ENCODE assay signal across 16 cellular contexts in the genomic region with DNA sequence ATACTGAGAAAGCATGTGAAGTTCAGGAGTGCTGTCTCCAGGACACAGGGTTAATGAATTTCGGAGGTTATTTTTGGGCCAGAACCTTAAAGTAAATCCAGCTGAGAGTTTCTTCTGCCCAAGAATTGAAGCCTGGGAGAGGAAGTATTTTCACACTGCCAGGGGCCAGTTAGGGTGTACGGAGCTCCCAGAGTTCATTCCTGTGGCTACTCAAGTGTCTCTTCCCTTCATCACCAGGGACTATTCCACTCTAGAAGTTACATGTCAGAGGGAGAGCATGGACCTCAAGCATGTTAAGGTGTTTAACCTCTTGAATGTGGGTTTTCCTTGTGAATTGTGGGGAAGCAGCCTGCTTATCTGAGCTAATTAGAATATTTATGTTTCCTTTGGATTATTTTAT. TPM values are rescaled to one million over a fixed set of nuclear protein-coding genes. Genes with fewer than 3 reads are reported as not detected.
DNase-seq lines count a peak whose midpoint lies in the region; ATAC-seq and TF ChIP-seq lines count a peak whose summit lies in the region.
"Had no signal": no experiment of that assay in that cellular context is flagged by ENCODE, and none has a peak within 500 bp of the region (broad histone marks: within the 10 kb centered on the region; RNA-seq: fewer than 3 reads in every experiment).

No MANE protein-coding gene starts in this region.

- no peak for TF ChIP-seq CTCF in left lung (IDR thresholded peaks at IDR 0.05)
- no peak for TF ChIP-seq CTCF in thyroid gland (IDR thresholded peaks at IDR 0.05)

- H3K27ac ChIP-seq in left lung, result peak overlapping the region in 1 of 2 donors; percentile 35
- H3K27ac ChIP-seq in thyroid gland, result peak overlapping the region; percentile 27 to 49 (median 34)
- H3K27ac ChIP-seq: C4-2B had no signal

- WGBS in thyroid gland, 2 donors, result 23 to 29% methylated on average over 2 of the region's 2 CpGs

- H3K27me3 ChIP-seq in left lung, result peaks cover 0 to 7% of the 10 kb centered on the region in 2 donors
- no peaks in the 10 kb centered on the region for H3K27me3 ChIP-seq in thyroid gland
- H3K27me3 ChIP-seq in H7 (ENCODE audit: control insufficient read depth, insufficient read depth, low read length), result no peaks in the 10 kb centered on the region
- H3K27me3 ChIP-seq: BE2C had no signal

- no peaks in the 10 kb centered on the region for H3K27me3 Mint-ChIP-seq in activated naive CD4-positive, alpha-beta T cell treated with anti-CD3 and anti-CD28 coated beads, Interleukin-2, amount 50 U/mL, for 24 hours
- H3K27me3 Mint-ChIP-seq in T-cell, result no peaks in the 10 kb centered on the region

- peaks cover 62% of the 10 kb centered on the region for H3K4me1 Mint-ChIP-seq in activated naive CD4-positive, alpha-beta T cell treated with anti-CD3 and anti-CD28 coated beads, Interleukin-2, amount 50 U/mL, for 24 hours
- peaks cover 23 to 47% (median 40%) of the 10 kb centered on the region in 3 donors for H3K4me1 Mint-ChIP-seq in T-cell

- peak overlapping the region; percentile 24 for H3K27ac Mint-ChIP-seq in activated naive CD4-positive, alpha-beta T cell treated with anti-CD3 and anti-CD28 coated beads, Interleukin-2, amount 50 U/mL, for 24 hours
- peak overlapping the region; percentile 53 to 75 for H3K27ac Mint-ChIP-seq in T-cell
- H3K27ac Mint-ChIP-seq: CD8-positive, alpha-beta T cell had no signal

- TF ChIP-seq POLR2A in thyroid gland (IDR thresholded peaks at IDR 0.05), result no peak

- no peak for ATAC-seq in T-cell (replicated peaks in 1 of 4)
- peak; percentile 74 for ATAC-seq in left lung
- ATAC-seq: CD8-positive, alpha-beta T cell; HCT116 had no signal

- intact Hi-C loops in left lung (cut with DNase I) (no loop called here), thyroid gland (cut with DNase I) (loop anchor here (2.0 kb wide), 1 partner anchor 21 kb away; no protein-coding TSS in a partner anchor)

- POLR2A ChIA-PET in T-cell (lab: Charles Lee), result no interaction called here

- H3K4me1 ChIP-seq in left lung, result peaks cover 0 to 15% of the 10 kb centered on the region in 2 donors
- H3K4me1 ChIP-seq in thyroid gland, result peaks cover 4 to 10% of the 10 kb centered on the region in 2 donors
- H3K4me1 ChIP-seq: BE2C had no signal

- no peaks in the 10 kb centered on the region for H3K9me3 Mint-ChIP-seq in activated naive CD4-positive, alpha-beta T cell treated with anti-CD3 and anti-CD28 coated beads, Interleukin-2, amount 50 U/mL, for 24 hours
- H3K9me3 Mint-ChIP-seq in T-cell, result peaks cover 9 to 22% (median 18%) of the 10 kb centered on the region in 3 donors

- peaks cover 18% of the 10 kb centered on the region for H3K36me3 Mint-ChIP-seq in activated naive CD4-positive, alpha-beta T cell treated with anti-CD3 and anti-CD28 coated beads, Interleukin-2, amount 50 U/mL, for 24 hours
- H3K36me3 Mint-ChIP-seq in T-cell, result peaks cover 22% of the 10 kb centered on the region

- DNase-seq in activated naive CD4-positive, alpha-beta T cell treated with anti-CD3 and anti-CD28 coated beads, Interleukin-2, amount 50 U/mL, for 16 hours, result no peak
- DNase-seq in T-cell (no peak), left lung (no peak), thyroid gland (peak; percentile 51 to 58), amygdala (lab: John Stamatoyannopoulos, UW) (no peak), T1000 (lab: John Stamatoyannopoulos, UW) (no peak), H7 (no peak)
- DNase-seq: BE2C; CD8-positive, alpha-beta T cell; COR-L47; DMS153; DMS79 treated with DMSO at 0.1 percent for 48 hours; EL had no signal

- H3K4me3 ChIP-seq in left lung (no peak overlapping the region), thyroid gland (replicated peaks in 1 of 3) (no peak overlapping the region), H7 (ENCODE audit: insufficient read depth, low read depth, low read length) (no peak overlapping the region)

- H3K36me3 ChIP-seq in left lung (no peaks in the 10 kb centered on the region), thyroid gland (no peaks in the 10 kb centered on the region), H7 (replicated peaks; ENCODE audit: control insufficient read depth, insufficient read depth, low read length) (no peaks in the 10 kb centered on the region)
- H3K36me3 ChIP-seq: BE2C had no signal

- peaks cover 0 to 35% of the 10 kb centered on the region in 2 donors for H3K9me3 ChIP-seq in left lung
- no peaks in the 10 kb centered on the region for H3K9me3 ChIP-seq in thyroid gland
- H3K9me3 ChIP-seq: BE2C had no signal

- CTCF ChIA-PET in T-cell (lab: Charles Lee), result no interaction called here

- peak overlapping the region; percentile 58 for H3K4me3 Mint-ChIP-seq in activated naive CD4-positive, alpha-beta T cell treated with anti-CD3 and anti-CD28 coated beads, Interleukin-2, amount 50 U/mL, for 24 hours
- peak overlapping the region; percentile 4 to 54 (median 37) for H3K4me3 Mint-ChIP-seq in T-cell
- H3K4me3 Mint-ChIP-seq: CD8-positive, alpha-beta T cell had no signal

RNA-seq across cellular contexts. Expression of a gene that starts 37.1 kb away (rescaled TPM):
- total RNA-seq in T-cell (10 to 100 TPM; 20.2 to 39.3 (median 22.7) TPM), left lung (1 to 10 TPM; 8.9 to 9.6 TPM), thyroid gland (10 to 100 TPM; 17.6 to 30.2 (median 19.1) TPM)
- 1.5 and 3.8 TPM in 2 replicates for total RNA-seq in H7 (2014; rRNA removed; shearing (Covaris generic))

RNA-seq across cellular contexts. Expression of a gene that starts 43.5 kb away (rescaled TPM):
- 1 to 10 TPM; 1.2 to 3.5 (median 2.0) TPM for total RNA-seq in T-cell
- 1 to 10 TPM; 6.4 to 6.9 TPM for total RNA-seq in left lung
- 10 to 100 TPM in 3 of 4 donors, 1 to 10 TPM in 1; 5.5 to 12.2 (median 11.5) TPM for total RNA-seq in thyroid gland
- 7.7 and 12.9 TPM in 2 replicates for total RNA-seq in H7 (2014; rRNA removed; shearing (Covaris generic))

RNA-seq across cellular contexts. Expression of a gene that starts 59.9 kb away (rescaled TPM):
- total RNA-seq in T-cell (1 to 10 TPM in 4 of 5 donors, not detected in 1; 2.2 to 8.8 (median 6.0) TPM), left lung (1 to 10 TPM; 3.5 to 4.8 TPM), thyroid gland (1 to 10 TPM; 5.2 to 7.5 (median 6.2) TPM)
- 2.7 and 4.1 TPM in 2 replicates for total RNA-seq in H7 (2014; rRNA removed; shearing (Covaris generic))

Comparison
In these comparisons a context has a peak if more than half of its experiments do, and no peak if none do; other contexts are left out.
1. DNase-seq: peak in thyroid gland (2 of 2); none in activated naive CD4-positive, alpha-beta T cell treated with anti-CD3 and anti-CD28 coated beads, Interleukin-2, amount 50 U/mL, for 16 hours (single experiment), T-cell (0 of 34), left lung (0 of 2), amygdala (0 of 56), T1000 (single experiment) and H7 (single experiment).